ENCODE assay signal across 10 cellular contexts in the genomic region with DNA sequence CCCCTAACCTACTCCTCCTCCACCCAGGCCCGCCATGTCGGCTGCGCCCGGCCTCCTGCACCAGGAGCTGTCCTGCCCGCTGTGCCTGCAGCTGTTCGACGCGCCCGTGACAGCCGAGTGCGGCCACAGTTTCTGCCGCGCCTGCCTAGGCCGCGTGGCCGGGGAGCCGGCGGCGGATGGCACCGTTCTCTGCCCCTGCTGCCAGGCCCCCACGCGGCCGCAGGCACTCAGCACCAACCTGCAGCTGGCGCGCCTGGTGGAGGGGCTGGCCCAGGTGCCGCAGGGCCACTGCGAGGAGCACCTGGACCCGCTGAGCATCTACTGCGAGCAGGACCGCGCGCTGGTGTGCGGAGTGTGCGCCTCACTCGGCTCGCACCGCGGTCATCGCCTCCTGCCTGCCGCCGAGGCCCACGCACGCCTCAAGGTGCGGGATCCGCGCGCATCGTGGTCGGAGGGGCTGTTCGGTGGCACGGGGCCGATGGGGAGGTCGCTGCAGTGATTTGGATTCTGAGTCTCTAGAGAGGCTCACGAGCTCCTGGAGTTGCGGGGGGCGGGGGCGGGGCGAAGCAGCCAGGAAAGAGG. TPM values are rescaled to one million over a fixed set of nuclear protein-coding genes. Genes with fewer than 3 reads are reported as not detected.
A peak's percentile ranks its signal among the peaks of the same experiment; 100 is the strongest.
DNase-seq lines count a peak whose midpoint lies in the region; TF ChIP-seq lines count a peak whose summit lies in the region.
"Had no signal": no experiment of that assay in that cellular context is flagged by ENCODE, and none has a peak within 500 bp of the region (broad histone marks: within the 10 kb centered on the region; RNA-seq: fewer than 3 reads in every experiment).

No MANE protein-coding gene starts in this region.

- no peak overlapping the region for H3K27ac ChIP-seq in duodenal mucosa (ENCODE audit: low read depth, low read length)

- H3K4me3 ChIP-seq in duodenal mucosa (ENCODE audit: low read depth in 1 of 2, low read length in 2 of 2): peak overlapping the region; percentile 58 to 60

- no peaks in the 10 kb centered on the region for H3K36me3 ChIP-seq in duodenal mucosa (ENCODE audit: control insufficient read depth in 1 of 2, insufficient read depth in 2 of 2, low read length in 2 of 2)

- peaks cover 29 to 38% of the 10 kb centered on the region in 2 donors for H3K4me1 ChIP-seq in duodenal mucosa (ENCODE audit: control insufficient read depth in 1 of 2, insufficient read depth in 2 of 2, low read length in 2 of 2)

- no peak overlapping the region for H3K9ac ChIP-seq in duodenal mucosa (ENCODE audit: low read depth in 1 of 2, low read length in 2 of 2)

- H3K9me3 ChIP-seq in duodenal mucosa (ENCODE audit: control insufficient read depth in 1 of 2, low read length in 2 of 2): no peaks in the 10 kb centered on the region

- peaks cover 28 to 29% of the 10 kb centered on the region in 2 donors for H3K27me3 ChIP-seq in duodenal mucosa (ENCODE audit: control insufficient read depth in 1 of 2, insufficient read depth in 2 of 2, low read length in 2 of 2)

- DNase-seq in stimulated activated CD4-positive, alpha-beta T cell treated with anti-CD3 and anti-CD28 coated beads, Interleukin-15, amount 100 ng/mL, for 24 hours: peak; percentile 27
- no peak for DNase-seq in stimulated activated CD4-positive, alpha-beta T cell treated with anti-CD3 and anti-CD28 coated beads, Interleukin-2, amount 100 ng/mL, for 24 hours
- DNase-seq in myocyte (ENCODE audit: low read depth) (peak; percentile 72), NCI-H2029 (lab: John Stamatoyannopoulos, UW) (no peak), GM10266 (ENCODE audit: extremely low spot score) (no peak), NCI-H2227 treated with DMSO at 0.1 percent for 48 hours (lab: John Stamatoyannopoulos, UW) (no peak)
- DNase-seq in stimulated activated CD4-positive, alpha-beta T cell treated with anti-CD3 and anti-CD28 coated beads, Interleukin-4, amount 100 ng/mL, for 1 hour: no peak
- DNase-seq: NCI-H1092 had no signal

- no peak for TF ChIP-seq CTCF in GM10266 (IDR thresholded peaks at IDR 0.05; ENCODE audit: control insufficient read depth, insufficient read depth, low read depth, missing control alignments)

RNA-seq across cellular contexts. Expression of a gene that starts 0.9 kb away (rescaled TPM):
- total RNA-seq in myocyte: 331 and 408 TPM in 2 replicates
- 90.2 TPM for polyA plus RNA-seq in myocyte (2012)
- total RNA-seq: dermis microvascular lymphatic vessel endothelial cell had no signal

RNA-seq across cellular contexts. Expression of a gene that starts 2.1 kb away (rescaled TPM):
- total RNA-seq in myocyte: not detected in 2 replicates
- polyA plus RNA-seq in myocyte (2012): 0.97 TPM
- total RNA-seq: dermis microvascular lymphatic vessel endothelial cell had no signal

RNA-seq across cellular contexts. Expression of a gene that starts 12.2 kb away (rescaled TPM):
- 2.3 and 3.0 TPM in 2 replicates for total RNA-seq in myocyte
- polyA plus RNA-seq in myocyte (2012): 1.7 TPM

RNA-seq across cellular contexts. Expression of a gene that starts 34.9 kb away (rescaled TPM):
- 14.6 and 18.3 TPM in 2 replicates for total RNA-seq in myocyte
- polyA plus RNA-seq in myocyte (2012): 253 TPM

RNA-seq across cellular contexts. Expression of a gene that starts 45.0 kb away (rescaled TPM):
- 0.13 and 0.62 TPM in 2 replicates for total RNA-seq in myocyte
- polyA plus RNA-seq in myocyte (2012): 0.52 TPM

Comparison
In these comparisons a context has a peak if more than half of its experiments do, and no peak if none do; other contexts are left out.
1. DNase-seq: peak in stimulated activated CD4-positive, alpha-beta T cell treated with anti-CD3 and anti-CD28 coated beads, Interleukin-15, amount 100 ng/mL, for 24 hours (single experiment) and myocyte (single experiment); none in stimulated activated CD4-positive, alpha-beta T cell treated with anti-CD3 and anti-CD28 coated beads, Interleukin-2, amount 100 ng/mL, for 24 hours (0 of 2), NCI-H2029 (single experiment), GM10266 (single experiment), NCI-H2227 treated with DMSO at 0.1 percent for 48 hours (single experiment) and stimulated activated CD4-positive, alpha-beta T cell treated with anti-CD3 and anti-CD28 coated beads, Interleukin-4, amount 100 ng/mL, for 1 hour (single experiment).